In genomic region chr4:46956451-46956850, GRCh38 we compare ENCODE assay signal across 26 cellular contexts. TPM values are rescaled to one million over a fixed set of nuclear protein-coding genes. Genes with fewer than 3 reads are reported as not detected.
"Had no signal": no experiment of that assay in that cellular context is flagged by ENCODE, and none has a peak within 500 bp of the region (broad histone marks: within the 10 kb centered on the region; RNA-seq: fewer than 3 reads in every experiment).

No MANE protein-coding gene starts in this region.

- H3K27ac ChIP-seq: PC-9 had no signal

- H2AFZ ChIP-seq: PC-9 had no signal

- H3K4me2 ChIP-seq: PC-9 had no signal

- DNase-seq: activated B cell treated with CpG ODN at 0.5 μM for 24 hours; activated CD4-positive, alpha-beta T cell treated with anti-CD3 and anti-CD28 coated beads for 1 hour; activated CD4-positive, alpha-beta T cell treated with anti-CD3 and anti-CD28 coated beads, Interleukin-2, amount 10 ng/mL, durations not matched to agents 24 days and 14 days; activated CD4-positive, alpha-beta T cell treated with anti-CD3 and anti-CD28 coated beads, Interleukin-2, amount 50 U/mL, for 48 hours; activated effector memory CD4-positive, alpha-beta T cell treated with anti-CD3 and anti-CD28 coated beads, Interleukin-2, amount 50 U/mL, for 16 hours; activated naive CD4-positive, alpha-beta T cell treated with Interleukin-2 at 50 U/mL for 16 hours; activated naive CD8-positive, alpha-beta T cell treated with anti-CD3 and anti-CD28 coated beads, Interleukin-2, amount 50 U/mL, for 24 hours; activated T-cell treated with anti-CD3 and anti-CD28 coated beads, Interleukin-2, amount 50 U/mL, for 4 hours; amygdala; cerebellar nuclear complex; MM.1S; NCI-H1105; NCI-H1436 treated with DMSO at 0.1 percent for 48 hours; NCI-H187; NCI-H2081 treated with DMSO at 0.1 percent for 48 hours; NCI-H2171; NCI-H226; NCI-H510A; NCI-H526 treated with DMSO at 0.1 percent for 48 hours; NCI-H82; NK-92 treated with Interleukin-12 subunit alpha and Interleukin-12 subunit beta, amount 100 ng/mL, for 24 hours; PC-9; SHP77 treated with DMSO at 0.1 percent for 48 hours had no signal

- H3K4me3 ChIP-seq: PC-9 had no signal

RNA-seq across cellular contexts. Expression of gene GABRA4, which starts 36.9 kb away (rescaled TPM):
- total RNA-seq: activated B cell treated with CpG ODN at 0.5 μM for 24 hours; activated CD4-positive, alpha-beta T cell treated with anti-CD3 and anti-CD28 coated beads, Interleukin-2, amount 10 ng/mL, durations not matched to agents 24 days and 14 days; activated naive CD4-positive, alpha-beta T cell treated with anti-CD3 and anti-CD28 coated beads, Interleukin-2, amount 50 U/mL, for 72 hours; activated T-cell treated with anti-CD3 and anti-CD28 coated beads, Interleukin-2, amount 50 U/mL, for 4 hours; PC-9; SK-MEL-5 had no signal

RNA-seq across cellular contexts. Expression of gene COX7B2, which starts 47.4 kb away (rescaled TPM):
- total RNA-seq: activated B cell treated with CpG ODN at 0.5 μM for 24 hours; activated CD4-positive, alpha-beta T cell treated with anti-CD3 and anti-CD28 coated beads, Interleukin-2, amount 10 ng/mL, durations not matched to agents 24 days and 14 days; activated naive CD4-positive, alpha-beta T cell treated with anti-CD3 and anti-CD28 coated beads, Interleukin-2, amount 50 U/mL, for 72 hours; activated T-cell treated with anti-CD3 and anti-CD28 coated beads, Interleukin-2, amount 50 U/mL, for 4 hours; cardiac septum had no signal
